ENCODE assay signal across 8 cellular contexts in the genomic region with DNA sequence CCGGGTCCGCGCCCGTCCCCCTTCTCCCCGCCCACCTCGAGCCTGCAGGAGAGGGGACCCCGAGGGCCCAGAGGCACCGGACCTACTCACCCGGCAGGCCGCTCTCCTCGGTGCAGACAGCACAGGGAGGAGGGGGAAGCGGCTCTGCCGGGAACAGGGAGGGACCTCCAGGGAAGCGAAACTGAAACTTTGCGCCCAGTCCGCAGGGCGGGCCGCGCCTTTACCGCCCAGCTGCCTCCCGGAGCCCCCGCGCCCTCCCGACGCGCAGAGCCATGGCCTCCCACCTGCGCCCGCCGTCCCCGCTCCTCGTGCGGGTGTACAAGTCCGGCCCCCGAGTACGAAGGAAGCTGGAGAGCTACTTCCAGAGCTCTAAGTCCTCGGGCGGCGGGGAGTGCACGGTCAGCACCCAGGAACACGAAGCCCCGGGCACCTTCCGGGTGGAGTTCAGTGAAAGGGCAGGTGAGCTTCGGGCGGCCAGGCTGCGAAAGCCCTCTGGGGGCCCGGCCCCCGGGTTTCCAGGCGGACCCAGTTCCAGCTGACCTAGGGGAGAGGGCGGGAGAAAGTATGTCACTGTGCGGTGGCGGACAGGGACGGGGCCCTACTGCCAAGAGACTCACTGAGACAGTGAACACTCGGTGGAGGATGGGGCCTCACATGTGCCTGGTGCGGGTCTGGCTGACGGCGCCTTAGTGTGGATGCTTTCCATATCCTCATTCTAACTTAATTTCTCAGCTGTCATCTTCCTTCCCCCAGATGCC. TPM values are rescaled to one million over a fixed set of nuclear protein-coding genes. Genes with fewer than 3 reads are reported as not detected.
A peak's percentile ranks its signal among the peaks of the same experiment; 100 is the strongest.
DNase-seq lines count a peak whose midpoint lies in the region; ATAC-seq, FAIRE-seq and TF ChIP-seq lines count a peak whose summit lies in the region.

DTX3L (plus strand) TSS at position 184 of the 758 bp plus-strand sequence; CDS start at position 273, 89 bp downstream.
PARP9 (minus strand) TSS at position 146 of the 758 bp plus-strand sequence. CDS start 4,680 bp downstream, outside the sequence.

- peaks cover 35% of the 10 kb centered on the region for H3K4me1 ChIP-seq in suprapubic skin

- no peaks in the 10 kb centered on the region for H3K9me3 ChIP-seq in suprapubic skin

- no peaks in the 10 kb centered on the region for H3K27me3 ChIP-seq in suprapubic skin

- no peak for TF ChIP-seq CTCF in omental fat pad (IDR thresholded peaks at IDR 0.05)
- TF ChIP-seq CTCF in suprapubic skin (IDR thresholded peaks at IDR 0.05) = no peak

- TF ChIP-seq POLR2A in H54 (IDR thresholded peaks at IDR 0.05; ENCODE audit: low read depth, low read length) (peak; percentile 66), suprapubic skin (IDR thresholded peaks at IDR 0.05) (no peak)

- peak within 1 kb of the TSS; percentile 97 to 100 for H3K27ac Mint-ChIP-seq in activated naive CD4-positive, alpha-beta T cell treated with anti-CD3 and anti-CD28 coated beads, Interleukin-2, amount 50 U/mL, for 72 hours

- peak; percentile 91 for DNase-seq in EL
- DNase-seq in H54 (ENCODE audit: insufficient read length, low spot score) = peak; percentile 89
- DNase-seq in M059J (ENCODE audit: low read depth) = peak; percentile 91
- peak; percentile 43 for DNase-seq in SKM-1 (lab: John Stamatoyannopoulos, UW; ENCODE audit: unreplicated experiment)
- DNase-seq in activated naive CD4-positive, alpha-beta T cell treated with anti-CD3 and anti-CD28 coated beads, Interleukin-2, amount 50 U/mL, for 72 hours (ENCODE audit: low spot score in 2 of 2) = peak; percentile 81 to 86
- peak; percentile 73 for DNase-seq in globus pallidus (ENCODE audit: low spot score)
- peak; percentile 45 for DNase-seq in omental fat pad (ENCODE audit: low spot score)
- peak; percentile 86 to 92 for DNase-seq in suprapubic skin (ENCODE audit: low spot score in 2 of 2)

- H3K4me3 ChIP-seq in suprapubic skin = peak within 1 kb of the TSS; percentile 90

- FAIRE-seq in H54 (lab: Jason Lieb, UNC) = no peak

- no peaks in the 10 kb centered on the region for H3K9me3 Mint-ChIP-seq in activated naive CD4-positive, alpha-beta T cell treated with anti-CD3 and anti-CD28 coated beads, Interleukin-2, amount 50 U/mL, for 72 hours

- H3K36me3 Mint-ChIP-seq in activated naive CD4-positive, alpha-beta T cell treated with anti-CD3 and anti-CD28 coated beads, Interleukin-2, amount 50 U/mL, for 72 hours = peaks cover 40 to 72% of the 10 kb centered on the region in 2 donors

- 0% methylated on average over 18 of the region's 56 CpGs for WGBS in suprapubic skin

- peaks cover 29% of the 10 kb centered on the region for H3K36me3 ChIP-seq in suprapubic skin

- no peak for TF ChIP-seq EP300 in suprapubic skin (IDR thresholded peaks at IDR 0.05)

- ATAC-seq in activated naive CD4-positive, alpha-beta T cell treated with anti-CD3 and anti-CD28 coated beads, Interleukin-2, amount 50 U/mL, for 72 hours = peak; percentile 90 to 93
- ATAC-seq in omental fat pad (ENCODE audit: low FRiP score) = peak; percentile 98

- peak within 1 kb of the TSS; percentile 95 for H3K27ac ChIP-seq in suprapubic skin

RNA-seq across cellular contexts. Expression of gene DTX3L, which starts in this region (rescaled TPM):
- total RNA-seq in M059J (2014; rRNA removed; shearing (Covaris generic)) = 109 and 174 TPM in 2 replicates
- 10 to 100 TPM; 30.4 to 65.2 TPM for total RNA-seq in activated naive CD4-positive, alpha-beta T cell treated with anti-CD3 and anti-CD28 coated beads, Interleukin-2, amount 50 U/mL, for 72 hours
- total RNA-seq in omental fat pad (10 to 100 TPM; 24.0 to 60.2 (median 38.0) TPM), suprapubic skin (10 to 100 TPM in 3 of 4 donors, 1 to 10 TPM in 1; 7.6 to 15.3 (median 12.7) TPM)

RNA-seq across cellular contexts. Expression of gene PARP9, which starts in this region (rescaled TPM):
- total RNA-seq in M059J (2014; rRNA removed; shearing (Covaris generic)) = 143 and 192 TPM in 2 replicates
- 10 to 100 TPM; 26.9 to 70.1 TPM for total RNA-seq in activated naive CD4-positive, alpha-beta T cell treated with anti-CD3 and anti-CD28 coated beads, Interleukin-2, amount 50 U/mL, for 72 hours
- total RNA-seq in omental fat pad (10 to 100 TPM; 19.0 to 84.0 (median 26.1) TPM), suprapubic skin (10 to 100 TPM in 3 of 4 donors, 1 to 10 TPM in 1; 8.3 to 13.1 (median 11.2) TPM)

Comparison
In these comparisons a context has a peak if more than half of its experiments do, and no peak if none do; other contexts are left out.
1. Peak in every context shown above with its lines: DNase-seq, ATAC-seq, H3K4me3 ChIP-seq and H3K27ac ChIP-seq.